Comparison of ENCODE assay signal across 13 cellular contexts in the genomic region with DNA sequence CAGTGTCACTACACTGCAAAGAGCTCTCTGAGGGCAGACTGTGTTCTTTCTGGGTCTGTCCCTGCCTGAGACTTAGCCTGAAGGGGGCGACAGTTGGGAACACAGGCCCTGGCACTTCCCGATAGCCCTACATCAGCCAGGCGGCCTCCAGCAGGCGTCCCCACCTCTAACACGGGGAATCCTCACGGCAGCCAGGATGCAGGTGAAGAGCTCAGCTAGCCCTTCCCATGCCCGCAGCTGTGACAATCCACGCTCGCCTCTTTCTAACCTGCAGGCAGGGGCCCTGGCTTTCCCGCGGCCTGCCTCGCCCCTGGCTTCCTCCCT. TPM values are rescaled to one million over a fixed set of nuclear protein-coding genes. Genes with fewer than 3 reads are reported as not detected.
A peak's percentile ranks its signal among the peaks of the same experiment; 100 is the strongest.
DNase-seq lines count a peak whose midpoint lies in the region; ATAC-seq, FAIRE-seq and TF ChIP-seq lines count a peak whose summit lies in the region.
"Had no signal": no experiment of that assay in that cellular context is flagged by ENCODE, and none has a peak within 500 bp of the region (broad histone marks: within the 10 kb centered on the region; RNA-seq: fewer than 3 reads in every experiment).

No MANE protein-coding gene starts in this region.

- H3K9me2 ChIP-seq in OCI-LY7 (ENCODE audit: insufficient read depth, low read length) (no peaks in the 10 kb centered on the region), PC-9 (ENCODE audit: insufficient read depth) (no peaks in the 10 kb centered on the region)

- H3K27me3 ChIP-seq in PC-9 (ENCODE audit: insufficient read depth, low read depth): no peaks in the 10 kb centered on the region
- H3K27me3 ChIP-seq: esophagus muscularis mucosa, upper lobe of left lung had no signal

- CTCF ChIA-PET in OCI-LY7 (lab: Charles Lee; ENCODE audit: unreplicated experiment) (no interaction called here), PC-9 (lab: Charles Lee) (no interaction called here)

- H3K4me3 ChIP-seq in OCI-LY7 (ENCODE audit: low read depth, low read length, poor library complexity, severe bottlenecking) (no peak overlapping the region), fibroblast of pulmonary artery (replicated peaks; ENCODE audit: low read depth, low read length) (no peak overlapping the region), PC-9 (no peak overlapping the region)
- H3K4me3 ChIP-seq: esophagus muscularis mucosa had no signal

- peaks cover 4% of the 10 kb centered on the region; the same call in 1 of the 2 replicates for H3F3A ChIP-seq in PC-9 (ENCODE audit: insufficient read depth, low read depth)

- H3K9me3 ChIP-seq in OCI-LY7 (ENCODE audit: low read length) (no peaks in the 10 kb centered on the region), PC-9 (ENCODE audit: insufficient read depth, low read depth) (no peaks in the 10 kb centered on the region)
- H3K9me3 ChIP-seq: esophagus muscularis mucosa, upper lobe of left lung had no signal

- H3K79me2 ChIP-seq in OCI-LY7 (ENCODE audit: insufficient read depth, low read depth, low read length) (peaks cover 18% of the 10 kb centered on the region), PC-9 (ENCODE audit: low read depth) (peaks cover 21% of the 10 kb centered on the region)

- TF ChIP-seq CTCF in OCI-LY7 (conservative IDR thresholded peaks at IDR 0.05; ENCODE audit: low read length) (peak; percentile 58; the same call in 1 of the 2 replicates), fibroblast of pulmonary artery (IDR thresholded peaks at IDR 0.05; ENCODE audit: low read length, missing control alignments) (peak; percentile 24), PC-9 (conservative IDR thresholded peaks at IDR 0.05) (no peak), D721Med (IDR thresholded peaks at IDR 0.05; ENCODE audit: insufficient read depth, missing control alignments) (no peak)

- no peak for DNase-seq in activated naive CD4-positive, alpha-beta T cell treated with anti-CD3 and anti-CD28 coated beads, Interleukin-2, amount 50 U/mL, for 16 hours
- DNase-seq in OCI-LY7 (ENCODE audit: low spot score) (no peak), fibroblast of pulmonary artery (ENCODE audit: low read depth) (no peak), PC-9 (no peak), D721Med (ENCODE audit: insufficient read length, low spot score) (no peak), left lobe of liver (ENCODE audit: low spot score) (no peak)
- DNase-seq in stimulated activated effector memory CD8-positive, alpha-beta T cell treated with anti-CD3 and anti-CD28 coated beads, Interleukin-12 subunit alpha, Interleukin-12 subunit beta, amount 100 ng/mL, for 72 hours (ENCODE audit: low spot score in 2 of 2): no peak
- DNase-seq: NCI-H187, PC-3 had no signal

- H3K4me1 ChIP-seq in OCI-LY7 (ENCODE audit: insufficient read depth, low read length, poor library complexity, severe bottlenecking): peaks cover 30% of the 10 kb centered on the region
- H3K4me1 ChIP-seq in PC-9 (replicated peaks; ENCODE audit: insufficient read depth): peaks cover 6% of the 10 kb centered on the region; the same call in 1 of the 2 replicates

- intact Hi-C loops in OCI-LY7 (cut with micrococcal nuclease; ENCODE audit: unreplicated experiment) (no loop called here), PC-9 (cut with micrococcal nuclease; ENCODE audit: unreplicated experiment) (no loop called here)

- POLR2A ChIA-PET in OCI-LY7 (lab: Charles Lee): no interaction called here
- POLR2A ChIA-PET in PC-9 (lab: Charles Lee; ENCODE audit: unreplicated experiment): no interaction called here

- H2AFZ ChIP-seq in OCI-LY7 (ENCODE audit: low read length) (no peak overlapping the region), PC-9 (no peak overlapping the region)

- FAIRE-seq in D721Med (lab: Jason Lieb, UNC): no peak

- H3K4me1 Mint-ChIP-seq in activated naive CD4-positive, alpha-beta T cell treated with anti-CD3 and anti-CD28 coated beads, Interleukin-2, amount 50 U/mL, for 24 hours: peaks cover 47% of the 10 kb centered on the region
- peaks cover 39% of the 10 kb centered on the region for H3K4me1 Mint-ChIP-seq in stimulated activated effector memory CD8-positive, alpha-beta T cell treated with anti-CD3 and anti-CD28 coated beads, Interleukin-12 subunit alpha, Interleukin-12 subunit beta, amount 100 ng/mL, for 72 hours

- H3K4me2 ChIP-seq in OCI-LY7 (ENCODE audit: low read length) (no peak overlapping the region), PC-9 (no peak overlapping the region)

- peak overlapping the region; percentile 59 for H3K27ac Mint-ChIP-seq in activated naive CD4-positive, alpha-beta T cell treated with anti-CD3 and anti-CD28 coated beads, Interleukin-2, amount 50 U/mL, for 24 hours
- peak overlapping the region; percentile 79 for H3K27ac Mint-ChIP-seq in stimulated activated effector memory CD8-positive, alpha-beta T cell treated with anti-CD3 and anti-CD28 coated beads, Interleukin-12 subunit alpha, Interleukin-12 subunit beta, amount 100 ng/mL, for 72 hours
- H3K27ac Mint-ChIP-seq: activated naive CD8-positive, alpha-beta T cell had no signal

- ATAC-seq in stimulated activated effector memory CD8-positive, alpha-beta T cell treated with anti-CD3 and anti-CD28 coated beads, Interleukin-12 subunit alpha, Interleukin-12 subunit beta, amount 100 ng/mL, for 72 hours: peak; percentile 4
- no peak for ATAC-seq in left lobe of liver
- ATAC-seq: PC-3 had no signal

- H3K27me3 Mint-ChIP-seq in activated naive CD4-positive, alpha-beta T cell treated with anti-CD3 and anti-CD28 coated beads, Interleukin-2, amount 50 U/mL, for 24 hours: no peaks in the 10 kb centered on the region
- H3K27me3 Mint-ChIP-seq: activated naive CD8-positive, alpha-beta T cell had no signal

- no TSS peak for BruUV-seq in OCI-LY7 (replicated peaks; lab: Mats Ljungman, UMichigan)
- BruUV-seq in PC-9 (replicated peaks; lab: Mats Ljungman, UMichigan): no TSS peak

- no peak overlapping the region for H3K4me3 Mint-ChIP-seq in activated naive CD4-positive, alpha-beta T cell treated with anti-CD3 and anti-CD28 coated beads, Interleukin-2, amount 50 U/mL, for 24 hours
- no peak overlapping the region for H3K4me3 Mint-ChIP-seq in stimulated activated effector memory CD8-positive, alpha-beta T cell treated with anti-CD3 and anti-CD28 coated beads, Interleukin-12 subunit alpha, Interleukin-12 subunit beta, amount 100 ng/mL, for 72 hours
- H3K4me3 Mint-ChIP-seq: activated naive CD8-positive, alpha-beta T cell had no signal

- no peaks in the 10 kb centered on the region for H4K20me1 ChIP-seq in OCI-LY7 (ENCODE audit: insufficient read depth, low read length)
- peaks cover 8% of the 10 kb centered on the region for H4K20me1 ChIP-seq in PC-9 (ENCODE audit: insufficient read depth)

- H3K36me3 ChIP-seq in OCI-LY7 (ENCODE audit: insufficient read depth, low read length) (peaks cover 88% of the 10 kb centered on the region), PC-9 (ENCODE audit: low read depth) (no peaks in the 10 kb centered on the region; the same call in 1 of the 2 replicates)

- H3K27ac ChIP-seq in OCI-LY7 (ENCODE audit: low read depth, low read length, poor library complexity, severe bottlenecking) (no peak overlapping the region), PC-9 (no peak overlapping the region)

- no peaks in the 10 kb centered on the region for H3K9me3 Mint-ChIP-seq in activated naive CD4-positive, alpha-beta T cell treated with anti-CD3 and anti-CD28 coated beads, Interleukin-2, amount 50 U/mL, for 24 hours
- no peaks in the 10 kb centered on the region for H3K9me3 Mint-ChIP-seq in stimulated activated effector memory CD8-positive, alpha-beta T cell treated with anti-CD3 and anti-CD28 coated beads, Interleukin-12 subunit alpha, Interleukin-12 subunit beta, amount 100 ng/mL, for 72 hours

- peaks cover 4% of the 10 kb centered on the region for H3K36me3 Mint-ChIP-seq in activated naive CD4-positive, alpha-beta T cell treated with anti-CD3 and anti-CD28 coated beads, Interleukin-2, amount 50 U/mL, for 24 hours
- H3K36me3 Mint-ChIP-seq in stimulated activated effector memory CD8-positive, alpha-beta T cell treated with anti-CD3 and anti-CD28 coated beads, Interleukin-12 subunit alpha, Interleukin-12 subunit beta, amount 100 ng/mL, for 72 hours: peaks cover 80% of the 10 kb centered on the region

RNA-seq across cellular contexts. Expression of gene MED22, which starts 5.9 kb away (rescaled TPM):
- 39.6 and 62.1 TPM in 2 replicates for total RNA-seq in OCI-LY7 (2014; rRNA removed; shearing (Covaris generic))
- 48.7 and 52.0 TPM in 2 replicates for total RNA-seq in OCI-LY7 (2022)
- 38.2 and 38.7 TPM in 2 replicates for total RNA-seq in PC-9 (2021)
- 10.3 TPM for total RNA-seq in left lobe of liver

RNA-seq across cellular contexts. Expression of gene RPL7A, which starts 6.0 kb away (rescaled TPM):
- total RNA-seq in OCI-LY7 (2014; rRNA removed; shearing (Covaris generic)): 2,961 and 2,981 TPM in 2 replicates
- total RNA-seq in OCI-LY7 (2022) (2,867 and 2,915 TPM in 2 replicates), PC-9 (2021) (2,381 and 2,937 TPM in 2 replicates), left lobe of liver (609 TPM)

RNA-seq across cellular contexts. Expression of gene SURF6, which starts 6.1 kb away (rescaled TPM):
- 19.2 and 33.9 TPM in 2 replicates for total RNA-seq in OCI-LY7 (2014; rRNA removed; shearing (Covaris generic))
- 21.0 and 27.8 TPM in 2 replicates for total RNA-seq in OCI-LY7 (2022)
- total RNA-seq in PC-9 (2021): 21.2 and 29.8 TPM in 2 replicates
- total RNA-seq in left lobe of liver: 9.7 TPM

RNA-seq across cellular contexts. Expression of gene SURF1, which starts 14.2 kb away (rescaled TPM):
- 22.9 and 34.6 TPM in 2 replicates for total RNA-seq in OCI-LY7 (2014; rRNA removed; shearing (Covaris generic))
- total RNA-seq in OCI-LY7 (2022) (34.2 and 38.9 TPM in 2 replicates), PC-9 (2021) (57.7 and 69.1 TPM in 2 replicates), left lobe of liver (59.9 TPM)

RNA-seq across cellular contexts. Expression of gene SURF2, which starts 14.3 kb away (rescaled TPM):
- 19.0 and 32.5 TPM in 2 replicates for total RNA-seq in OCI-LY7 (2014; rRNA removed; shearing (Covaris generic))
- total RNA-seq in OCI-LY7 (2022) (13.2 and 19.7 TPM in 2 replicates), PC-9 (2021) (18.1 and 28.6 TPM in 2 replicates), left lobe of liver (9.0 TPM)

Comparison
In these comparisons a context has a peak if more than half of its experiments do, and no peak if none do; other contexts are left out.
1. CTCF ChIP-seq: peak in OCI-LY7 (single experiment) and fibroblast of pulmonary artery (single experiment); none in PC-9 (single experiment) and D721Med (single experiment).